In the genomic region with DNA sequence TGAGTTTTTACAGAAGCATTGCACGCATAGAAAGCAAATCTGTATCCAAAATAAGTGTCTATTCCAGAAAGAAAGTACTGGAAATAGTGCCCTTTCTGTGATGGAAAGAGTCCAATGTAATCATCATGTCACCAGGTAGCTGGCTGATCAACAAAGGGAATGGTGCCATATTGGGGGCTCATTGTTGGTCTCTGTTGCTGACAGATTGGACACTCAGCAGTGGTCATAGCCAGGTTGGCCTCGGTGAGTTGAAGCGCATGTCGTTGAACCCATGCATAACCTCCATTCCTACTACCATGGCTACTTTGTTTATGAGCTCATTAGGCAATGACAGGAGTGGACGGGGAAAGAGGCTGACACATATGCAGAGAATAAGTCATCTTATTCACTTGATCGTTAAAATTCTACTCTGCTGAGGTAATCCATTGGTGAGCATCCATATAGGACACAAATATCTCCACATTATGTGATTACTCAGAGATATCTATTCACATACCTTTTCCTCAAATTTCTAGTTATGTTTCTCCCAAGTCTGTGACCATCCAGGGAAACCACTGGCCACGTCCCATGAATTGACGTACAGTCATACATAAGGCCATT, we compare ENCODE assay signal across 18 cellular contexts.
"Had no signal": no experiment of that assay in that cellular context is flagged by ENCODE, and none has a peak within 500 bp of the region (broad histone marks: within the 10 kb centered on the region; RNA-seq: fewer than 3 reads in every experiment).

No MANE protein-coding gene starts in this region.

- H3K9me3 ChIP-seq: ovary, stomach, testis, upper lobe of left lung had no signal

- H3K9me3 Mint-ChIP-seq: dendritic cell treated with granulocyte-macrophage colony-stimulating factor and Interleukin-4, amounts not matched to agents 40 ng/mL and 50 ng/mL, for 4 days; T-helper 1 cell treated with Interleukin-12 subunit alpha and Interleukin-12 subunit beta and Interleukin-4 antibody, amounts not matched to agents 30 μg/mL and 1 μg/mL, for 36 hours had no signal

- DNase-seq: activated B cell treated with CpG ODN at 0.5 μM for 24 hours; activated CD4-positive, alpha-beta T cell treated with anti-CD3 and anti-CD28 coated beads for 48 hours; activated CD8-positive, alpha-beta memory T cell treated with anti-CD3 and anti-CD28 coated beads, Interleukin-2, amount 50 U/mL, for 4 hours; activated CD8-positive, alpha-beta T cell treated with anti-CD3 and anti-CD28 coated beads for 36 hours; activated gamma-delta T cell; activated T-cell treated with anti-CD3 and anti-CD28 coated beads, Interleukin-2, amount 50 U/mL, for 72 hours; brain microvascular endothelial cell; effector memory CD8-positive, alpha-beta T cell; islet precursor cell; naive B cell; ovary; stomach; testis; upper lobe of left lung had no signal

- H3K4me1 Mint-ChIP-seq: activated B cell treated with CpG ODN at 0.5 μM for 24 hours, naive B cell had no signal

- H3K36me3 Mint-ChIP-seq: activated naive CD4-positive, alpha-beta T cell treated with anti-CD3 and anti-CD28 coated beads, Interleukin-2, amount 50 U/mL, for 72 hours; naive B cell had no signal

- H3K36me3 ChIP-seq: brain microvascular endothelial cell, ovary, stomach, upper lobe of left lung had no signal

- H3K4me3 ChIP-seq: ovary, stomach, testis, upper lobe of left lung had no signal

- H3K27ac ChIP-seq: brain microvascular endothelial cell, epithelial cell of prostate, ovary, stomach, testis, upper lobe of left lung had no signal

- H3K27me3 ChIP-seq: brain microvascular endothelial cell, ovary, stomach, testis, upper lobe of left lung had no signal

- H3K4me3 Mint-ChIP-seq: activated B cell treated with CpG ODN at 0.5 μM for 24 hours; activated CD8-positive, alpha-beta T cell treated with anti-CD3 and anti-CD28 coated beads for 36 hours; activated T-cell treated with anti-CD3 and anti-CD28 coated beads, Interleukin-2, amount 50 U/mL, for 72 hours; dendritic cell treated with granulocyte-macrophage colony-stimulating factor and Interleukin-4, amounts not matched to agents 40 ng/mL and 50 ng/mL, for 4 days; effector memory CD8-positive, alpha-beta T cell; naive B cell; T-helper 1 cell treated with Interleukin-12 subunit alpha and Interleukin-12 subunit beta and Interleukin-4 antibody, amounts not matched to agents 30 μg/mL and 1 μg/mL, for 36 hours had no signal

- H3K4me1 ChIP-seq: stomach, testis, upper lobe of left lung had no signal

- H3K27me3 Mint-ChIP-seq: activated B cell treated with CpG ODN at 0.5 μM for 24 hours; activated CD8-positive, alpha-beta T cell treated with anti-CD3 and anti-CD28 coated beads for 36 hours; effector memory CD8-positive, alpha-beta T cell; naive B cell had no signal

- H3K27ac Mint-ChIP-seq: activated B cell treated with CpG ODN at 0.5 μM for 24 hours; activated CD8-positive, alpha-beta T cell treated with anti-CD3 and anti-CD28 coated beads for 36 hours; activated naive CD4-positive, alpha-beta T cell treated with anti-CD3 and anti-CD28 coated beads, Interleukin-2, amount 50 U/mL, for 72 hours; activated T-cell treated with anti-CD3 and anti-CD28 coated beads, Interleukin-2, amount 50 U/mL, for 72 hours; dendritic cell treated with granulocyte-macrophage colony-stimulating factor and Interleukin-4, amounts not matched to agents 40 ng/mL and 50 ng/mL, for 4 days; effector memory CD8-positive, alpha-beta T cell; naive B cell; T-helper 1 cell treated with Interleukin-12 subunit alpha and Interleukin-12 subunit beta and Interleukin-4 antibody, amounts not matched to agents 30 μg/mL and 1 μg/mL, for 36 hours had no signal
